23 cellular contexts compared by ENCODE assay signal in genomic region chr16:53417976-53418375, GRCh38. TPM values are rescaled to one million over a fixed set of nuclear protein-coding genes. Genes with fewer than 3 reads are reported as not detected.
DNase-seq lines count a peak whose midpoint lies in the region; ATAC-seq, FAIRE-seq and TF ChIP-seq lines count a peak whose summit lies in the region.
"Had no signal": no experiment of that assay in that cellular context is flagged by ENCODE, and none has a peak within 500 bp of the region (broad histone marks: within the 10 kb centered on the region; RNA-seq: fewer than 3 reads in every experiment).

No MANE protein-coding gene starts in this region.

- H4K20me1 ChIP-seq in PC-9 (ENCODE audit: insufficient read depth), result no peaks in the 10 kb centered on the region
- no peaks in the 10 kb centered on the region for H4K20me1 ChIP-seq in astrocyte (ENCODE audit: insufficient read depth, low read length)
- H4K20me1 ChIP-seq: BLaER1 treated with 17β-estradiol and CSF1 and Interleukin-3, amounts not matched to agents 10 nM and 100 nM had no signal

- H3K4me3 ChIP-seq in PC-9 (no peak overlapping the region), astrocyte (ENCODE audit: insufficient read depth, low read depth, low read length) (no peak overlapping the region)
- H3K4me3 ChIP-seq: BLaER1 treated with 17β-estradiol and CSF1 and Interleukin-3, amounts not matched to agents 10 nM and 100 nM had no signal

- no peak for FAIRE-seq in astrocyte (lab: Jason Lieb, UNC)
- FAIRE-seq: A204.1, D721Med, G401.6, GM12891, GM19239 had no signal

- no peaks in the 10 kb centered on the region for H3K36me3 Mint-ChIP-seq in astrocyte (ENCODE audit: low read depth, unreplicated experiment)
- no peaks in the 10 kb centered on the region for H3K36me3 Mint-ChIP-seq in activated CD4-positive, alpha-beta memory T cell treated with anti-CD3 and anti-CD28 coated beads for 36 hours

- DNase-seq in PC-9, result no peak
- DNase-seq in astrocyte (ENCODE audit: low read depth), result no peak
- DNase-seq in foreskin keratinocyte, result no peak
- no peak for DNase-seq in activated CD4-positive, alpha-beta memory T cell treated with anti-CD3 and anti-CD28 coated beads for 36 hours
- no peak for DNase-seq in NCI-H1048 (lab: John Stamatoyannopoulos, UW)
- DNase-seq: 8988T; ACHN; AML-193; Caco-2; Calu3; CD4-positive, alpha-beta T cell; CD8-positive, alpha-beta T cell; DMS79 treated with DMSO at 0.1 percent for 48 hours; GF-D8 had no signal

- POLR2A ChIA-PET in PC-9 (lab: Charles Lee; ENCODE audit: unreplicated experiment), result no interaction called here
- POLR2A ChIA-PET in activated CD4-positive, alpha-beta memory T cell treated with anti-CD3 and anti-CD28 coated beads for 36 hours (lab: Charles Lee), result no interaction called here

- H3K79me2 ChIP-seq in PC-9 (ENCODE audit: low read depth), result no peaks in the 10 kb centered on the region
- H3K79me2 ChIP-seq in astrocyte (ENCODE audit: insufficient read depth, low read length), result no peaks in the 10 kb centered on the region

- no peak overlapping the region for H3K27ac Mint-ChIP-seq in astrocyte (ENCODE audit: unreplicated experiment)
- H3K27ac Mint-ChIP-seq in activated CD4-positive, alpha-beta memory T cell treated with anti-CD3 and anti-CD28 coated beads for 36 hours, result no peak overlapping the region
- H3K27ac Mint-ChIP-seq: B cell; CD4-positive, alpha-beta T cell; CD8-positive, alpha-beta T cell had no signal

- peaks cover 8% of the 10 kb centered on the region for H3K4me1 Mint-ChIP-seq in astrocyte (ENCODE audit: low read depth, unreplicated experiment)
- H3K4me1 Mint-ChIP-seq in activated CD4-positive, alpha-beta memory T cell treated with anti-CD3 and anti-CD28 coated beads for 36 hours (ENCODE audit: low read depth), result no peaks in the 10 kb centered on the region
- H3K4me1 Mint-ChIP-seq: B cell had no signal

- intact Hi-C loops in PC-9 (cut with micrococcal nuclease; ENCODE audit: unreplicated experiment), result loop anchor here (5.0 kb wide), 2 partner anchors 84 to 286 kb away; partner anchors contain the start of gene AKTIP
- intact Hi-C loops in activated CD4-positive, alpha-beta memory T cell treated with anti-CD3 and anti-CD28 coated beads for 36 hours (cut with micrococcal nuclease), result no loop called here

- no peak overlapping the region for H2AFZ ChIP-seq in PC-9
- no peak overlapping the region for H2AFZ ChIP-seq in astrocyte (ENCODE audit: low read depth, low read length)

- H3K27me3 Mint-ChIP-seq in astrocyte (ENCODE audit: low read depth, unreplicated experiment), result no peaks in the 10 kb centered on the region
- no peaks in the 10 kb centered on the region for H3K27me3 Mint-ChIP-seq in activated CD4-positive, alpha-beta memory T cell treated with anti-CD3 and anti-CD28 coated beads for 36 hours
- H3K27me3 Mint-ChIP-seq: CD4-positive, alpha-beta T cell had no signal

- TSS peak; percentile 32 for BruUV-seq in PC-9 (replicated peaks; lab: Mats Ljungman, UMichigan)

- H3K9me2 ChIP-seq in PC-9 (ENCODE audit: insufficient read depth), result no peaks in the 10 kb centered on the region

- CTCF ChIA-PET in PC-9 (lab: Charles Lee), result no interaction called here
- CTCF ChIA-PET in activated CD4-positive, alpha-beta memory T cell treated with anti-CD3 and anti-CD28 coated beads for 36 hours (lab: Charles Lee), result no interaction called here

- no peak for TF ChIP-seq CTCF in PC-9 (conservative IDR thresholded peaks at IDR 0.05)
- no peak for TF ChIP-seq CTCF in astrocyte (IDR thresholded peaks at IDR 0.05; ENCODE audit: insufficient read depth, low read depth, low read length)
- no peak for TF ChIP-seq CTCF in foreskin keratinocyte (conservative IDR thresholded peaks at IDR 0.05)

- no peak overlapping the region for H3K9ac ChIP-seq in astrocyte (ENCODE audit: low read length)

- no peak for ATAC-seq in foreskin keratinocyte
- ATAC-seq in HG02759 (IDR thresholded peaks at IDR 0.05; ENCODE audit: unreplicated experiment), result no peak
- ATAC-seq: CD8-positive, alpha-beta T cell had no signal

- H3K9me3 ChIP-seq in PC-9 (ENCODE audit: insufficient read depth, low read depth) (peaks cover 12% of the 10 kb centered on the region; the same call in 1 of the 2 replicates), astrocyte (ENCODE audit: insufficient read depth, low read depth, low read length) (no peaks in the 10 kb centered on the region)

- H3K4me2 ChIP-seq in PC-9 (no peak overlapping the region), astrocyte (ENCODE audit: low read length) (no peak overlapping the region)

- H3K4me3 Mint-ChIP-seq in astrocyte (ENCODE audit: unreplicated experiment), result peak overlapping the region; percentile 9
- H3K4me3 Mint-ChIP-seq in activated CD4-positive, alpha-beta memory T cell treated with anti-CD3 and anti-CD28 coated beads for 36 hours, result no peak overlapping the region
- H3K4me3 Mint-ChIP-seq: B cell; CD4-positive, alpha-beta T cell; CD8-positive, alpha-beta T cell had no signal

- no peaks in the 10 kb centered on the region for H3K27me3 ChIP-seq in PC-9 (ENCODE audit: insufficient read depth, low read depth)
- no peaks in the 10 kb centered on the region for H3K27me3 ChIP-seq in astrocyte (ENCODE audit: insufficient read depth, low read length)
- H3K27me3 ChIP-seq in foreskin keratinocyte, result no peaks in the 10 kb centered on the region
- H3K27me3 ChIP-seq: BLaER1 treated with 17β-estradiol and CSF1 and Interleukin-3, amounts not matched to agents 10 nM and 100 nM had no signal

- H3K27ac ChIP-seq in PC-9 (no peak overlapping the region), astrocyte (ENCODE audit: low read depth, low read length) (no peak overlapping the region), foreskin keratinocyte (peak overlapping the region; percentile 53)
- H3K27ac ChIP-seq: BLaER1 treated with 17β-estradiol and CSF1 and Interleukin-3, amounts not matched to agents 10 nM and 100 nM; C4-2B had no signal

- H3K4me1 ChIP-seq in PC-9 (replicated peaks; ENCODE audit: insufficient read depth) (peaks cover 25% of the 10 kb centered on the region), astrocyte (ENCODE audit: insufficient read depth, low read length) (no peaks in the 10 kb centered on the region), foreskin keratinocyte (peaks cover 3% of the 10 kb centered on the region)
- H3K4me1 ChIP-seq: Caco-2 had no signal

- peaks cover 2% of the 10 kb centered on the region for H3K9me3 Mint-ChIP-seq in astrocyte (ENCODE audit: unreplicated experiment)
- H3K9me3 Mint-ChIP-seq in activated CD4-positive, alpha-beta memory T cell treated with anti-CD3 and anti-CD28 coated beads for 36 hours, result no peaks in the 10 kb centered on the region
- H3K9me3 Mint-ChIP-seq: CD4-positive, alpha-beta T cell; CD8-positive, alpha-beta T cell had no signal

- peaks cover 11% of the 10 kb centered on the region; the same call in 1 of the 2 replicates for H3F3A ChIP-seq in PC-9 (ENCODE audit: insufficient read depth, low read depth)

- H3K36me3 ChIP-seq in PC-9 (ENCODE audit: low read depth) (no peaks in the 10 kb centered on the region), astrocyte (ENCODE audit: insufficient read depth, low read length) (no peaks in the 10 kb centered on the region)
- H3K36me3 ChIP-seq: BLaER1 treated with 17β-estradiol and CSF1 and Interleukin-3, amounts not matched to agents 10 nM and 100 nM had no signal

RNA-seq across cellular contexts. Expression of gene RBL2, which starts 16.3 kb away (rescaled TPM):
- 57.5 and 72.0 TPM in 2 replicates for total RNA-seq in PC-9 (2021)
- total RNA-seq in astrocyte, result 23.2 and 24.4 TPM in 2 replicates
- 35.2 and 36.6 TPM in 2 replicates for total RNA-seq in foreskin keratinocyte
- polyA plus RNA-seq in foreskin keratinocyte, result 9.4 and 10.6 TPM in 2 replicates
- 10 to 100 TPM; 79.9 to 84.6 TPM for total RNA-seq in activated CD4-positive, alpha-beta memory T cell treated with anti-CD3 and anti-CD28 coated beads for 36 hours
